16 cellular contexts compared by ENCODE assay signal in the genomic region with DNA sequence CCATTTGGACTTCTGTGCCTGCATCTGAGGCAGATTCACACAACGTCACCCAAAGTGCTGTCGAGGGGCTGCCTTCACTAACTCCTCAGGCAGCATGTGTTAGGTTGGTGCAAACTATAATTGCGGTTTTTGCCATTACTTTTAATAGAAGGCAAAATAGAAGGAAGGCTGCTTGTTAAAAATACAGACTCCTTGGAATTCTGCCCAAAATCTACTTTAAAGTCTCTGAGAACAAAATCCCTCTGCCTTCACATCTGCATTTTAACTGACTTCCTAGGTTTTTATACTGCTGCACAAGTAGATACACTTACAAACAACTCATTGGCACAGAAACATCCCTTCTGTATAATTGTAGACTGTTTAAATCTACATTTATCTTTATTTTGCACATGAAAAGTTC. TPM values are rescaled to one million over a fixed set of nuclear protein-coding genes. Genes with fewer than 3 reads are reported as not detected.
DNase-seq lines count a peak whose midpoint lies in the region; ATAC-seq and TF ChIP-seq lines count a peak whose summit lies in the region.
"Had no signal": no experiment of that assay in that cellular context is flagged by ENCODE, and none has a peak within 500 bp of the region (broad histone marks: within the 10 kb centered on the region; RNA-seq: fewer than 3 reads in every experiment).

No MANE protein-coding gene starts in this region.

- intact Hi-C loops in A673 (cut with micrococcal nuclease; ENCODE audit: unreplicated experiment) (no loop called here), transverse colon (cut with DNase I; ENCODE audit: low total_unique reads) (no loop called here)

- no peak for TF ChIP-seq EP300 in suprapubic skin (IDR thresholded peaks at IDR 0.05)
- no peak for TF ChIP-seq EP300 in transverse colon (IDR thresholded peaks at IDR 0.05; ENCODE audit: low read depth)

- H3K9me3 ChIP-seq in A673 (ENCODE audit: low read depth, low read length, poor library complexity, severe bottlenecking), result no peaks in the 10 kb centered on the region
- no peaks in the 10 kb centered on the region for H3K9me3 ChIP-seq in hepatocyte (ENCODE audit: low read depth)
- H3K9me3 ChIP-seq in suprapubic skin, result no peaks in the 10 kb centered on the region
- no peaks in the 10 kb centered on the region for H3K9me3 ChIP-seq in transverse colon
- H3K9me3 ChIP-seq: BLaER1 treated with 17β-estradiol and CSF1 and Interleukin-3, amounts not matched to agents 10 nM and 100 nM had no signal

- no TSS peak for BruUV-seq in A673 (replicated peaks; lab: Mats Ljungman, UMichigan)

- H3K27me3 ChIP-seq in A673 (replicated peaks; ENCODE audit: insufficient read depth, low read depth, low read length, poor library complexity) (no peaks in the 10 kb centered on the region), HL-60 (ENCODE audit: insufficient read depth, poor library complexity, severe bottlenecking) (no peaks in the 10 kb centered on the region), hepatocyte (no peaks in the 10 kb centered on the region), suprapubic skin (no peaks in the 10 kb centered on the region), transverse colon (no peaks in the 10 kb centered on the region)
- H3K27me3 ChIP-seq: BLaER1 treated with 17β-estradiol and CSF1 and Interleukin-3, amounts not matched to agents 10 nM and 100 nM had no signal

- no peak overlapping the region for H3K27ac ChIP-seq in A673 (ENCODE audit: low read depth, low read length, poor library complexity, severe bottlenecking)
- peak overlapping the region; percentile 74 for H3K27ac ChIP-seq in HL-60 (replicated peaks)
- H3K27ac ChIP-seq in hepatocyte, result peak overlapping the region; percentile 89
- peak overlapping the region; percentile 72 for H3K27ac ChIP-seq in suprapubic skin
- H3K27ac ChIP-seq in transverse colon, result peak overlapping the region in 1 of 4 donors; percentile 83
- H3K27ac ChIP-seq: BLaER1 treated with 17β-estradiol and CSF1 and Interleukin-3, amounts not matched to agents 10 nM and 100 nM had no signal

- H3K4me1 ChIP-seq in A673 (ENCODE audit: insufficient read depth, low read length, poor library complexity, severe bottlenecking) (peaks cover 10% of the 10 kb centered on the region), hepatocyte (ENCODE audit: insufficient read depth) (peaks cover 40% of the 10 kb centered on the region), suprapubic skin (peaks cover 30% of the 10 kb centered on the region), transverse colon (peaks cover 0 to 32% (median 11%) of the 10 kb centered on the region in 4 donors)

- in situ Hi-C loops in transverse colon (cut with MboI; ENCODE audit: low pct_ligation_motif_present in 1 of 4, low pct_unique_long_range_greater_than_20kb in 1 of 4, low sequenced_read_pairs in 3 of 4), result loop anchor here in 1 of 4 donors (25.0 kb wide), 1 partner anchor 140 kb away; no protein-coding TSS in a partner anchor

- CTCF ChIA-PET in A673 (lab: Charles Lee), result no interaction called here

- H3K79me2 ChIP-seq in hepatocyte, result no peaks in the 10 kb centered on the region

- no peak overlapping the region for H3K4me2 ChIP-seq in hepatocyte
- H3K4me2 ChIP-seq: BLaER1 treated with 17β-estradiol and CSF1 and Interleukin-3, amounts not matched to agents 10 nM and 100 nM had no signal

- POLR2A ChIA-PET in A673 (lab: Charles Lee; ENCODE audit: low non-redundant PET), result no interaction called here

- H3K36me3 ChIP-seq in A673 (ENCODE audit: insufficient read depth, low read length, poor library complexity, severe bottlenecking) (no peaks in the 10 kb centered on the region), hepatocyte (replicated peaks; ENCODE audit: insufficient read depth, low read depth) (no peaks in the 10 kb centered on the region), suprapubic skin (no peaks in the 10 kb centered on the region), transverse colon (no peaks in the 10 kb centered on the region)
- H3K36me3 ChIP-seq: BLaER1 treated with 17β-estradiol and CSF1 and Interleukin-3, amounts not matched to agents 10 nM and 100 nM had no signal

- no peak overlapping the region for H3K4me3 ChIP-seq in A673 (ENCODE audit: low read depth, low read length, poor library complexity, severe bottlenecking)
- no peak overlapping the region for H3K4me3 ChIP-seq in HL-60 (replicated peaks; ENCODE audit: insufficient read depth, low read length)
- H3K4me3 ChIP-seq in hepatocyte, result no peak overlapping the region
- no peak overlapping the region for H3K4me3 ChIP-seq in suprapubic skin
- H3K4me3 ChIP-seq in transverse colon, result no peak overlapping the region
- H3K4me3 ChIP-seq: BLaER1 treated with 17β-estradiol and CSF1 and Interleukin-3, amounts not matched to agents 10 nM and 100 nM; GM12878 had no signal

- TF ChIP-seq CTCF in A673 (conservative IDR thresholded peaks at IDR 0.05; ENCODE audit: low read depth, low read length), result no peak
- no peak for TF ChIP-seq CTCF in HL-60 (IDR thresholded peaks at IDR 0.05; ENCODE audit: insufficient read depth, low read length)
- no peak for TF ChIP-seq CTCF in hepatocyte (IDR thresholded peaks at IDR 0.05; ENCODE audit: poor library complexity)
- no peak for TF ChIP-seq CTCF in suprapubic skin (IDR thresholded peaks at IDR 0.05)
- TF ChIP-seq CTCF in transverse colon (IDR thresholded peaks at IDR 0.05), result no peak

- WGBS in hepatocyte (ENCODE audit: low lambda C conversion rate, missing lambda C conversion rate), result 48% methylated on average over 3 of the region's 3 CpGs
- WGBS in suprapubic skin, result 76% methylated on average over 3 of the region's 3 CpGs
- WGBS in transverse colon (ENCODE audit: low coverage in 1 of 2), 2 donors, result 81 to 92% methylated on average over 3 of the region's 3 CpGs

- no peaks in the 10 kb centered on the region for H4K20me1 ChIP-seq in hepatocyte (ENCODE audit: insufficient read depth, poor library complexity, severe bottlenecking)
- H4K20me1 ChIP-seq: BLaER1 treated with 17β-estradiol and CSF1 and Interleukin-3, amounts not matched to agents 10 nM and 100 nM had no signal

- no peak overlapping the region for H2AFZ ChIP-seq in hepatocyte

- DNase-seq in A673 (ENCODE audit: low spot score) (peak; percentile 54), HL-60 (ENCODE audit: low read depth in 1 of 2, low spot score in 1 of 2) (no peak), hepatocyte (ENCODE audit: low spot score) (peak; percentile 18), suprapubic skin (ENCODE audit: low spot score in 2 of 2) (no peak), transverse colon (no peak), RPMI8226 (no peak)
- DNase-seq: 8988T; ACHN; CD4-positive, CD25-positive, alpha-beta regulatory T cell; DMS79; GOT3; H9 had no signal

- ATAC-seq in HG03097 (IDR thresholded peaks at IDR 0.05; ENCODE audit: low FRiP score, unreplicated experiment) (no peak), GM19397 (IDR thresholded peaks at IDR 0.05; ENCODE audit: unreplicated experiment) (no peak)
- ATAC-seq: GM12878 had no signal

- TF ChIP-seq POLR2A in suprapubic skin (IDR thresholded peaks at IDR 0.05), result no peak
- no peak for TF ChIP-seq POLR2A in transverse colon (IDR thresholded peaks at IDR 0.05)

- H3K9me2 ChIP-seq in hepatocyte (replicated peaks; ENCODE audit: insufficient read depth), result no peaks in the 10 kb centered on the region

RNA-seq across cellular contexts. Expression of a gene that starts 41.3 kb away (rescaled TPM):
- total RNA-seq in A673 (2021) (9.9 TPM in 2 replicates), hepatocyte (41.7 and 45.0 TPM in 2 replicates), suprapubic skin (10 to 100 TPM; 21.9 to 38.7 (median 30.5) TPM), transverse colon (10 to 100 TPM in 3 of 4 donors, 1 to 10 TPM in 1; 2.8 to 20.2 (median 14.9) TPM)
- 15.0 and 16.3 TPM in 2 replicates for polyA plus RNA-seq in hepatocyte

RNA-seq across cellular contexts. Expression of a gene that starts 59.3 kb away (rescaled TPM):
- not detected in 2 replicates for total RNA-seq in A673 (2021)
- total RNA-seq in hepatocyte, result 24.0 and 34.2 TPM in 2 replicates
- 20.4 and 21.5 TPM in 2 replicates for polyA plus RNA-seq in hepatocyte
- total RNA-seq in suprapubic skin, result 1 to 10 TPM; 3.4 to 8.9 (median 5.4) TPM
- under 1 TPM in 3 of 4 donors, not detected in 1; 0.32 to 0.82 (median 0.37) TPM for total RNA-seq in transverse colon

Comparison
In these comparisons a context has a peak if more than half of its experiments do, and no peak if none do; other contexts are left out.
1. DNase-seq: peak in A673 (single experiment) and hepatocyte (single experiment); none in HL-60 (0 of 2), suprapubic skin (0 of 2), transverse colon (single experiment) and RPMI8226 (single experiment).